In genomic region chr19:19022380-19022961, GRCh38 we compare ENCODE assay signal across 1 cellular context.
TF ChIP-seq lines count a peak whose summit lies in the region.

No MANE protein-coding gene starts in this region.

TF ChIP-seq in HepG2, 621 proteins besides CTCF, POLR2A, EP300 and RAD21 (continues in another document):
- no peak for TF ChIP-seq TOE1 (CRISPR knock-in tag; IDR thresholded peaks at IDR 0.05)
- no peak for TF ChIP-seq ZNF768 (CRISPR knock-in tag; IDR thresholded peaks at IDR 0.05)
- no peak for TF ChIP-seq HINFP (CRISPR knock-in tag; IDR thresholded peaks at IDR 0.05; ENCODE audit: low read depth)
- TF ChIP-seq ZNF614 (CRISPR knock-in tag; IDR thresholded peaks at IDR 0.05; ENCODE audit: borderline replicate concordance): no peak
- no peak for TF ChIP-seq ZNF224 (CRISPR knock-in tag; IDR thresholded peaks at IDR 0.05)
- TF ChIP-seq ZNF720 (CRISPR knock-in tag; IDR thresholded peaks at IDR 0.05): no peak
- TF ChIP-seq PRDM4 (CRISPR knock-in tag; IDR thresholded peaks at IDR 0.05; ENCODE audit: borderline replicate concordance): no peak
- TF ChIP-seq ZBTB33 (CRISPR knock-in tag; IDR thresholded peaks at IDR 0.05): peak; percentile 35
- no peak for TF ChIP-seq TP53 (CRISPR knock-in tag; conservative IDR thresholded peaks at IDR 0.05)
- TF ChIP-seq ZNF414 (CRISPR knock-in tag; IDR thresholded peaks at IDR 0.05): no peak
- peak; percentile 43; the same call in 1 of the 2 replicates for TF ChIP-seq SAP130 (CRISPR knock-in tag; IDR thresholded peaks at IDR 0.05; ENCODE audit: low read depth)
- no peak for TF ChIP-seq SCMH1 (CRISPR knock-in tag; IDR thresholded peaks at IDR 0.05; ENCODE audit: borderline replicate concordance)
- no peak for TF ChIP-seq ZNF441 (CRISPR knock-in tag; IDR thresholded peaks at IDR 0.05; ENCODE audit: borderline replicate concordance)
- TF ChIP-seq IRF2 (CRISPR knock-in tag; IDR thresholded peaks at IDR 0.05): no peak
- no peak for TF ChIP-seq ZBTB44 (CRISPR knock-in tag; IDR thresholded peaks at IDR 0.05)
- TF ChIP-seq CEBPG (CRISPR knock-in tag; IDR thresholded peaks at IDR 0.05): peak; percentile 35; the same call in 1 of the 2 replicates
- TF ChIP-seq ZFY (CRISPR knock-in tag; IDR thresholded peaks at IDR 0.05): no peak
- no peak for TF ChIP-seq ZNF276 (CRISPR knock-in tag; IDR thresholded peaks at IDR 0.05; ENCODE audit: low read depth)
- TF ChIP-seq ZNF484 (CRISPR knock-in tag; IDR thresholded peaks at IDR 0.05; ENCODE audit: borderline replicate concordance, low read depth): no peak
- no peak for TF ChIP-seq ZNF891 (CRISPR knock-in tag; IDR thresholded peaks at IDR 0.05)
- TF ChIP-seq PBX2 (CRISPR knock-in tag; IDR thresholded peaks at IDR 0.05): no peak
- TF ChIP-seq ZBTB2 (CRISPR knock-in tag; IDR thresholded peaks at IDR 0.05; ENCODE audit: low read depth): no peak
- TF ChIP-seq FOXO4 (CRISPR knock-in tag; conservative IDR thresholded peaks at IDR 0.05): no peak
- no peak for TF ChIP-seq NBN (conservative IDR thresholded peaks at IDR 0.05)
- no peak for TF ChIP-seq KDM6A (CRISPR knock-in tag; IDR thresholded peaks at IDR 0.05; ENCODE audit: low read depth)
- no peak for TF ChIP-seq ZBTB20 (CRISPR knock-in tag; IDR thresholded peaks at IDR 0.05; ENCODE audit: borderline replicate concordance, low read depth)
- TF ChIP-seq PAX8 (CRISPR knock-in tag; IDR thresholded peaks at IDR 0.05; ENCODE audit: borderline replicate concordance): no peak
- TF ChIP-seq PAXIP1 (CRISPR knock-in tag; conservative IDR thresholded peaks at IDR 0.05): 0 out of 2 replicates have a peak, but pooled peaks have one; percentile 33
- TF ChIP-seq ZBTB38 (CRISPR knock-in tag; IDR thresholded peaks at IDR 0.05): peak; percentile 59; the same call in 1 of the 2 replicates
- TF ChIP-seq ZFX (CRISPR knock-in tag; IDR thresholded peaks at IDR 0.05; ENCODE audit: low read depth): no peak
- no peak for TF ChIP-seq ZFP62 (CRISPR knock-in tag; IDR thresholded peaks at IDR 0.05)
- TF ChIP-seq FOXA1 (IDR thresholded peaks at IDR 0.05): no peak
- TF ChIP-seq FOXA1 (CRISPR knock-in tag; IDR thresholded peaks at IDR 0.05): peak; percentile 30
- TF ChIP-seq ELK4 (CRISPR knock-in tag; IDR thresholded peaks at IDR 0.05; ENCODE audit: borderline replicate concordance): no peak
- TF ChIP-seq ZC3H13 (CRISPR knock-in tag; IDR thresholded peaks at IDR 0.05): peak; percentile 62; the same call in 1 of the 2 replicates
- TF ChIP-seq MTA3 (CRISPR knock-in tag; IDR thresholded peaks at IDR 0.05): no peak
